Comparison of ENCODE assay signal across 2 cellular contexts in the genomic region with DNA sequence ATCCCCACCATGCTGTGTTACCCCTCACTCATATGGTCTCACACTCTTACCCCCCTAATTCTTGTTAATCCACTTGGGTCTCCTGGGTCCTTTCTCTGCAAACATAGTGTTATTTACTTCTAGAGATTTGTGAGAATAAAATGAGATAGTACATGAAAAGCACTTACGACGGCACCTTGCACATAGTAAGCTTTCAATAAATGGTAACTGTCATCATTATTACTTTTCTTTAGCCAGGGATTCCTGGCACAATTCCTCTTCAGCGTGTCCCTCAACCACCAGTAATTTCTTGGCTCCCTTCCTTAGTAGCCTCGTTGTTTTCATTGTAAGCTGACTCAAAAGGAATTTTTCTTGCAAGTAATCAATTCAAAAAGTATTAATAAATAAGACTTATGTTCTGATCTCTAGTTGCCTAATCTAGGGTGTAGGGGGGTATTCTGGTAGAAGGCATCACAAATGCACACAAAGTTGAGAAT.
TF ChIP-seq lines count a peak whose summit lies in the region.

No MANE protein-coding gene starts in this region.

TF ChIP-seq in IMR-90, 13 proteins besides CTCF, POLR2A, EP300 and RAD21 (continued from another document):
- TF ChIP-seq FOS (IDR thresholded peaks at IDR 0.05; ENCODE audit: low read depth, low read length) (no peak), MAZ (IDR thresholded peaks at IDR 0.05; ENCODE audit: borderline replicate concordance, low read depth, low read length) (no peak), NFE2L2 (IDR thresholded peaks at IDR 0.05; ENCODE audit: low read depth, low read length) (no peak), MAFK (IDR thresholded peaks at IDR 0.05; ENCODE audit: low read depth, low read length) (no peak), SMC3 (IDR thresholded peaks at IDR 0.05; ENCODE audit: low read depth, low read length) (no peak), BHLHE40 (IDR thresholded peaks at IDR 0.05; ENCODE audit: low read depth, low read length) (no peak)
- TF ChIP-seq, protein P1, sequence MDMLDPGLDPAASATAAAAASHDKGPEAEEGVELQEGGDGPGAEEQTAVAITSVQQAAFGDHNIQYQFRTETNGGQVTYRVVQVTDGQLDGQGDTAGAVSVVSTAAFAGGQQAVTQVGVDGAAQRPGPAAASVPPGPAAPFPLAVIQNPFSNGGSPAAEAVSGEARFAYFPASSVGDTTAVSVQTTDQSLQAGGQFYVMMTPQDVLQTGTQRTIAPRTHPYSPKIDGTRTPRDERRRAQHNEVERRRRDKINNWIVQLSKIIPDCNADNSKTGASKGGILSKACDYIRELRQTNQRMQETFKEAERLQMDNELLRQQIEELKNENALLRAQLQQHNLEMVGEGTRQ (IDR thresholded peaks at IDR 0.05; ENCODE audit: low read depth, low read length) = no peak
- TF ChIP-seq, protein P2, sequence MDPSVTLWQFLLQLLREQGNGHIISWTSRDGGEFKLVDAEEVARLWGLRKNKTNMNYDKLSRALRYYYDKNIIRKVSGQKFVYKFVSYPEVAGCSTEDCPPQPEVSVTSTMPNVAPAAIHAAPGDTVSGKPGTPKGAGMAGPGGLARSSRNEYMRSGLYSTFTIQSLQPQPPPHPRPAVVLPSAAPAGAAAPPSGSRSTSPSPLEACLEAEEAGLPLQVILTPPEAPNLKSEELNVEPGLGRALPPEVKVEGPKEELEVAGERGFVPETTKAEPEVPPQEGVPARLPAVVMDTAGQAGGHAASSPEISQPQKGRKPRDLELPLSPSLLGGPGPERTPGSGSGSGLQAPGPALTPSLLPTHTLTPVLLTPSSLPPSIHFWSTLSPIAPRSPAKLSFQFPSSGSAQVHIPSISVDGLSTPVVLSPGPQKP (IDR thresholded peaks at IDR 0.05; ENCODE audit: borderline replicate concordance, low read depth, low read length) = no peak

TF ChIP-seq in neural cell, 6 proteins besides CTCF, POLR2A, EP300 and RAD21 (continued from another document):
- TF ChIP-seq REST (IDR thresholded peaks at IDR 0.05; ENCODE audit: borderline replicate concordance) (no peak), EZH2 (IDR thresholded peaks at IDR 0.05; ENCODE audit: borderline replicate concordance, insufficient read depth, low read length, poor library complexity, severe bottlenecking) (no peak)
